ENCODE assay signal across 1 cellular context in genomic region chr5:82356808-82357671, GRCh38.
TF ChIP-seq lines count a peak whose summit lies in the region.

No MANE protein-coding gene starts in this region.

TF ChIP-seq in IMR-90, 13 proteins besides CTCF, POLR2A, EP300 and RAD21 (continued from another document):
- TF ChIP-seq ELK1 (IDR thresholded peaks at IDR 0.05; ENCODE audit: borderline replicate concordance, low read depth, low read length) (no peak), NFE2L2 (IDR thresholded peaks at IDR 0.05; ENCODE audit: low read depth, low read length) (0 out of 2 replicates have a peak, but pooled peaks have one; percentile 14)
